9 cellular contexts compared by ENCODE assay signal in the genomic region with DNA sequence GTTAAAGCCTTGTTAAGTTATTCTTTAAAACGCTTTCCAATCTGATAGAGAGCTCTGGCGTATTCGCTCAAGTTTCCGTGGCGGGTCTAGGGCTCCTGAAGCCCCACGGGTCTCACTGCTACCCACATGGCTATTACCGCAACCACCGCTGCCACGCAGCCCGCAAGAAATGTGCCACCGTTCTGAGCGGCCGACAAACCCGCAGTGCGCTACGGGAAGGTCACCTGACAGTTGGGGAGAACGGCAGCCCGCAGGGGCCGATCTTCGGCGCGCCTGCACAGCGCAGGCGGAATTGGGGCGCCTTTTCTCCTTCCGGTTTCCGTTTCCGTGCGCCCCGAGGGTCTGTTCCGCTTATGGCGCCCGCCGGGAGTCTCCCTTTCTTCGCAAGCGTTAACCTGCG.
DNase-seq lines count a peak whose midpoint lies in the region; ATAC-seq and TF ChIP-seq lines count a peak whose summit lies in the region.
"Had no signal": no experiment of that assay in that cellular context is flagged by ENCODE, and none has a peak within 500 bp of the region (broad histone marks: within the 10 kb centered on the region; RNA-seq: fewer than 3 reads in every experiment).

No MANE protein-coding gene starts in this region.

- DNase-seq in activated naive CD8-positive, alpha-beta T cell treated with anti-CD3 and anti-CD28 coated beads, Interleukin-2, amount 50 U/mL, for 24 hours: peak; percentile 2
- DNase-seq in left ventricle myocardium inferior (peak; percentile 26), T-helper 9 cell (no peak), NCI-H345 (lab: John Stamatoyannopoulos, UW) (no peak), CD1c-positive myeloid dendritic cell (ENCODE audit: extremely low spot score) (no peak)
- DNase-seq in stimulated activated naive B cell treated with anti-CD40 and anti-IgM and Interleukin-4, amounts not matched to agents 10 μg/mL and 1 μg/mL and 100 μg/mL, for 72 hours: no peak
- DNase-seq: NCI-H1436 treated with DMSO at 0.1 percent for 48 hours had no signal

- H3K27me3 Mint-ChIP-seq in activated naive CD8-positive, alpha-beta T cell treated with anti-CD3 and anti-CD28 coated beads, Interleukin-2, amount 50 U/mL, for 24 hours: no peaks in the 10 kb centered on the region
- no peaks in the 10 kb centered on the region for H3K27me3 Mint-ChIP-seq in stimulated activated naive B cell treated with anti-CD40 and anti-IgM and Interleukin-4, amounts not matched to agents 10 μg/mL and 1 μg/mL and 100 μg/mL, for 72 hours

- H3K9me3 ChIP-seq in HUES6 (ENCODE audit: control insufficient read depth, insufficient read depth, low read depth, low read length): peaks cover 30% of the 10 kb centered on the region
- peaks cover 10% of the 10 kb centered on the region for H3K9me3 ChIP-seq in left ventricle myocardium inferior (replicated peaks)

- H3K36me3 ChIP-seq in HUES6 (ENCODE audit: control insufficient read depth, insufficient read depth, low read length): peaks cover 5% of the 10 kb centered on the region; the same call in 1 of the 2 replicates
- no peaks in the 10 kb centered on the region for H3K36me3 ChIP-seq in left ventricle myocardium inferior

- intact Hi-C loops in left ventricle myocardium inferior (cut with micrococcal nuclease): no loop called here

- H3K27ac Mint-ChIP-seq in activated naive CD8-positive, alpha-beta T cell treated with anti-CD3 and anti-CD28 coated beads, Interleukin-2, amount 50 U/mL, for 24 hours: no peak overlapping the region
- no peak overlapping the region for H3K27ac Mint-ChIP-seq in stimulated activated naive B cell treated with anti-CD40 and anti-IgM and Interleukin-4, amounts not matched to agents 10 μg/mL and 1 μg/mL and 100 μg/mL, for 72 hours

- H3K4me3 ChIP-seq in HUES6 (ENCODE audit: low read depth, low read length) (no peak overlapping the region), left ventricle myocardium inferior (peak overlapping the region; percentile 62)

- peak overlapping the region; percentile 49 for H3K4me3 Mint-ChIP-seq in activated naive CD8-positive, alpha-beta T cell treated with anti-CD3 and anti-CD28 coated beads, Interleukin-2, amount 50 U/mL, for 24 hours
- peak overlapping the region; percentile 61 to 67 for H3K4me3 Mint-ChIP-seq in stimulated activated naive B cell treated with anti-CD40 and anti-IgM and Interleukin-4, amounts not matched to agents 10 μg/mL and 1 μg/mL and 100 μg/mL, for 72 hours

- ATAC-seq in activated naive CD8-positive, alpha-beta T cell treated with anti-CD3 and anti-CD28 coated beads, Interleukin-2, amount 50 U/mL, for 24 hours: no peak
- no peak for ATAC-seq in stimulated activated naive B cell treated with anti-CD40 and anti-IgM and Interleukin-4, amounts not matched to agents 10 μg/mL and 1 μg/mL and 100 μg/mL, for 72 hours (replicated peaks)
- no peak for ATAC-seq in HG02610 (IDR thresholded peaks at IDR 0.05; ENCODE audit: unreplicated experiment)

- H3K9ac ChIP-seq in HUES6 (ENCODE audit: low read length): no peak overlapping the region

- H3K4me1 ChIP-seq in HUES6 (ENCODE audit: control insufficient read depth, insufficient read depth, low read length): 0 out of 2 replicates have a peak, but pooled peaks cover 14% of the 10 kb centered on the region
- H3K4me1 ChIP-seq in left ventricle myocardium inferior: no peaks in the 10 kb centered on the region

- peaks cover 38% of the 10 kb centered on the region for H3K9me3 Mint-ChIP-seq in activated naive CD8-positive, alpha-beta T cell treated with anti-CD3 and anti-CD28 coated beads, Interleukin-2, amount 50 U/mL, for 24 hours
- peaks cover 0 to 7% of the 10 kb centered on the region in 2 donors for H3K9me3 Mint-ChIP-seq in stimulated activated naive B cell treated with anti-CD40 and anti-IgM and Interleukin-4, amounts not matched to agents 10 μg/mL and 1 μg/mL and 100 μg/mL, for 72 hours

- H3K27me3 ChIP-seq in HUES6 (ENCODE audit: control insufficient read depth, insufficient read depth, low read length) (no peaks in the 10 kb centered on the region), left ventricle myocardium inferior (ENCODE audit: low read depth) (no peaks in the 10 kb centered on the region)

- no peak for TF ChIP-seq CTCF in left ventricle myocardium inferior (IDR thresholded peaks at IDR 0.05; ENCODE audit: borderline replicate concordance)

- H3K27ac ChIP-seq in HUES6 (ENCODE audit: low read depth, low read length) (0 out of 2 replicates have a peak overlapping the region, but pooled peaks have one; percentile 30), left ventricle myocardium inferior (replicated peaks) (peak overlapping the region; percentile 52)

- H3K36me3 Mint-ChIP-seq in activated naive CD8-positive, alpha-beta T cell treated with anti-CD3 and anti-CD28 coated beads, Interleukin-2, amount 50 U/mL, for 24 hours (ENCODE audit: low read depth): peaks cover 5% of the 10 kb centered on the region
- H3K36me3 Mint-ChIP-seq in stimulated activated naive B cell treated with anti-CD40 and anti-IgM and Interleukin-4, amounts not matched to agents 10 μg/mL and 1 μg/mL and 100 μg/mL, for 72 hours: no peaks in the 10 kb centered on the region

- H3K4me1 Mint-ChIP-seq in activated naive CD8-positive, alpha-beta T cell treated with anti-CD3 and anti-CD28 coated beads, Interleukin-2, amount 50 U/mL, for 24 hours: no peaks in the 10 kb centered on the region
- H3K4me1 Mint-ChIP-seq in stimulated activated naive B cell treated with anti-CD40 and anti-IgM and Interleukin-4, amounts not matched to agents 10 μg/mL and 1 μg/mL and 100 μg/mL, for 72 hours: no peaks in the 10 kb centered on the region

Comparison
In these comparisons a context has a peak if more than half of its experiments do, and no peak if none do; other contexts are left out.
1. DNase-seq: peak in activated naive CD8-positive, alpha-beta T cell treated with anti-CD3 and anti-CD28 coated beads, Interleukin-2, amount 50 U/mL, for 24 hours (single experiment) and left ventricle myocardium inferior (single experiment); none in stimulated activated naive B cell treated with anti-CD40 and anti-IgM and Interleukin-4, amounts not matched to agents 10 μg/mL and 1 μg/mL and 100 μg/mL, for 72 hours (single experiment), T-helper 9 cell (single experiment), NCI-H345 (single experiment) and CD1c-positive myeloid dendritic cell (single experiment).